23 cellular contexts compared by ENCODE assay signal in genomic region chr4:93031431-93032098, GRCh38.
DNase-seq lines count a peak whose midpoint lies in the region; ATAC-seq and TF ChIP-seq lines count a peak whose summit lies in the region.
"Had no signal": no experiment of that assay in that cellular context is flagged by ENCODE, and none has a peak within 500 bp of the region (broad histone marks: within the 10 kb centered on the region; RNA-seq: fewer than 3 reads in every experiment).

No MANE protein-coding gene starts in this region.

- DNase-seq in MCF 10A (ENCODE audit: unreplicated experiment) (no peak), breast epithelium (ENCODE audit: low spot score in 2 of 2) (no peak), astrocyte of the hippocampus (ENCODE audit: low read depth, low spot score) (peak; percentile 9), kidney epithelial cell (ENCODE audit: low read depth) (peak; percentile 2), skeletal muscle cell (ENCODE audit: low read depth) (peak; percentile 1), SJCRH30 (no peak)
- DNase-seq: BE2C; CD8-positive, alpha-beta memory T cell; DND-41; GDM1; GM23248; HCEC 1CT; KBM-7; NCI-H1092; NCI-H146; NCI-H2081 treated with DMSO at 0.1 percent for 48 hours; NCI-H510A treated with DMSO at 0.1 percent for 48 hours; NCI-H82; Peyer's patch; SHP77 had no signal

- no peaks in the 10 kb centered on the region for H3K4me1 ChIP-seq in breast epithelium
- H3K4me1 ChIP-seq in SJCRH30: no peaks in the 10 kb centered on the region
- H3K4me1 ChIP-seq: BE2C, Peyer's patch had no signal

- CTCF ChIA-PET in MCF 10A (lab: Yijun Ruan, JAX): no interaction called here

- TF ChIP-seq CTCF in MCF 10A (IDR thresholded peaks at IDR 0.05; ENCODE audit: unreplicated experiment) (no peak), breast epithelium (IDR thresholded peaks at IDR 0.05) (no peak), kidney epithelial cell (IDR thresholded peaks at IDR 0.05; ENCODE audit: insufficient read depth, low read length, poor library complexity, severe bottlenecking) (no peak)

- no peak for TF ChIP-seq POLR2A in breast epithelium (IDR thresholded peaks at IDR 0.05)

- intact Hi-C loops in MCF 10A (cut with micrococcal nuclease) (no loop called here), breast epithelium (cut with DNase I; ENCODE audit: low total_unique reads) (no loop called here)

- H3K9me3 Mint-ChIP-seq in MCF 10A (ENCODE audit: unreplicated experiment): peaks cover 22% of the 10 kb centered on the region

- H3K9me3 ChIP-seq in breast epithelium (no peaks in the 10 kb centered on the region), SJCRH30 (replicated peaks) (no peaks in the 10 kb centered on the region)
- H3K9me3 ChIP-seq: BE2C, Peyer's patch had no signal

- H3K4me3 Mint-ChIP-seq in MCF 10A (ENCODE audit: unreplicated experiment): no peak overlapping the region
- H3K4me3 Mint-ChIP-seq: CD8-positive, alpha-beta memory T cell had no signal

- H3K27ac ChIP-seq in breast epithelium (no peak overlapping the region), SJCRH30 (no peak overlapping the region)
- H3K27ac ChIP-seq: 22Rv1, GM23248, Peyer's patch had no signal

- no TSS peak for BruUV-seq in MCF 10A (replicated peaks; lab: Mats Ljungman, UMichigan)

- no peak for ATAC-seq in HG02610 (IDR thresholded peaks at IDR 0.05; ENCODE audit: unreplicated experiment)
- ATAC-seq in HG02973 (IDR thresholded peaks at IDR 0.05; ENCODE audit: unreplicated experiment): no peak

- no peaks in the 10 kb centered on the region for H3K27me3 ChIP-seq in breast epithelium
- no peaks in the 10 kb centered on the region for H3K27me3 ChIP-seq in kidney epithelial cell (ENCODE audit: control insufficient read depth, insufficient read depth, low read length)
- no peaks in the 10 kb centered on the region for H3K27me3 ChIP-seq in SJCRH30
- H3K27me3 ChIP-seq: BE2C, Peyer's patch had no signal

- H3K36me3 ChIP-seq in breast epithelium (no peaks in the 10 kb centered on the region), kidney epithelial cell (ENCODE audit: control insufficient read depth, insufficient read depth, low read length) (no peaks in the 10 kb centered on the region), SJCRH30 (no peaks in the 10 kb centered on the region)
- H3K36me3 ChIP-seq: BE2C, Peyer's patch had no signal

- no peaks in the 10 kb centered on the region for H3K36me3 Mint-ChIP-seq in MCF 10A (ENCODE audit: insufficient read depth, unreplicated experiment)
- H3K36me3 Mint-ChIP-seq: CD8-positive, alpha-beta memory T cell had no signal

- peaks cover 14% of the 10 kb centered on the region for H3K4me1 Mint-ChIP-seq in MCF 10A (ENCODE audit: insufficient read depth, unreplicated experiment)
- H3K4me1 Mint-ChIP-seq: CD8-positive, alpha-beta memory T cell had no signal

- H3K4me3 ChIP-seq in breast epithelium (no peak overlapping the region), kidney epithelial cell (ENCODE audit: low read depth, low read length) (no peak overlapping the region), skeletal muscle cell (ENCODE audit: low read depth, low read length) (no peak overlapping the region), SJCRH30 (no peak overlapping the region)
- H3K4me3 ChIP-seq: GM23248, Peyer's patch had no signal

- peak overlapping the region; percentile 36 for H3K27ac Mint-ChIP-seq in MCF 10A (ENCODE audit: low read depth, unreplicated experiment)
- H3K27ac Mint-ChIP-seq: CD8-positive, alpha-beta memory T cell had no signal

- POLR2A ChIA-PET in MCF 10A (lab: Yijun Ruan, JAX): no interaction called here

- no peaks in the 10 kb centered on the region for H3K27me3 Mint-ChIP-seq in MCF 10A (ENCODE audit: insufficient read depth, unreplicated experiment)
- H3K27me3 Mint-ChIP-seq: CD8-positive, alpha-beta memory T cell had no signal

Comparison
In these comparisons a context has a peak if more than half of its experiments do, and no peak if none do; other contexts are left out.
1. DNase-seq: peak in astrocyte of the hippocampus (single experiment), kidney epithelial cell (single experiment) and skeletal muscle cell (single experiment); none in MCF 10A (single experiment), breast epithelium (0 of 2) and SJCRH30 (0 of 2).